In the genomic region with DNA sequence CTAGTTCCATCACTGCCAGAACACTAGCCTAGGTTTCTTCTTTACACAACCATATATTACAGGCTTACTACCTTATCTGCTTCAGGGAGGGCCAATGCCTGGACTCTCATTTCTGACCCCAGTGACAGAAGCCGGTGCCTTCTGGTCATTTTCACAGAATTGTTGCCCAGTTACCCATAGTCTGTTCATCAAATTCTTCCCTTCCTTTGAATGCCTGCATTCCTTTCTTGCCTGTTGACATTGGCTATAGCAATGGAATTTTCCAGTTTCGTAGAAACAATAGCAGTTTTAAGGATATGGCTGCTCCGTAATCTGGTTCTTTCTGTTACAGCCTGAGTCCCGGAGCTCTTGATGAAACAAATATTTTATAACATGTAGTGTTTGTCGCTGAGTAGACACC, we compare ENCODE assay signal across 31 cellular contexts. TPM values are rescaled to one million over a fixed set of nuclear protein-coding genes. Genes with fewer than 3 reads are reported as not detected.
A peak's percentile ranks its signal among the peaks of the same experiment; 100 is the strongest.
DNase-seq lines count a peak whose midpoint lies in the region; ATAC-seq, FAIRE-seq and TF ChIP-seq lines count a peak whose summit lies in the region.
"Had no signal": no experiment of that assay in that cellular context is flagged by ENCODE, and none has a peak within 500 bp of the region (broad histone marks: within the 10 kb centered on the region; RNA-seq: fewer than 3 reads in every experiment).

No MANE protein-coding gene starts in this region.

- H3K27ac ChIP-seq in HepG2 (ENCODE audit: extremely low read length, insufficient read depth, low read length) = no peak overlapping the region
- H3K27ac ChIP-seq in right lobe of liver = no peak overlapping the region
- no peak overlapping the region for H3K27ac ChIP-seq in A673 (ENCODE audit: low read depth, low read length, poor library complexity, severe bottlenecking)
- H3K27ac ChIP-seq: breast epithelium, left lung, stomach, upper lobe of right lung had no signal

- H3K9ac ChIP-seq in HepG2 (ENCODE audit: insufficient read depth, low read depth, low read length) = no peak overlapping the region

- no TSS peak for BruUV-seq in HepG2 (replicated peaks; lab: Mats Ljungman, UMichigan)
- BruUV-seq in A673 (replicated peaks; lab: Mats Ljungman, UMichigan) = no TSS peak

- H3K4me1 ChIP-seq in HepG2 (ENCODE audit: insufficient read depth, low read length) = peaks cover 23% of the 10 kb centered on the region
- H3K4me1 ChIP-seq in right lobe of liver = no peaks in the 10 kb centered on the region
- H3K4me1 ChIP-seq in A673 (ENCODE audit: insufficient read depth, low read length, poor library complexity, severe bottlenecking) = peaks cover 5% of the 10 kb centered on the region
- H3K4me1 ChIP-seq: breast epithelium, left lung had no signal

- H3K4me1 Mint-ChIP-seq in mesothelial cell of epicardium = peaks cover 8% of the 10 kb centered on the region

- FAIRE-seq in HepG2 (lab: Jason Lieb, UNC) = no peak

- 8% methylated on average over 5 of the region's 5 CpGs for WGBS in HepG2 (ENCODE audit: low lambda C conversion rate)
- 78% methylated on average over 5 of the region's 5 CpGs for WGBS in right lobe of liver (ENCODE audit: insufficient coverage, low coverage, low lambda C conversion rate, missing lambda C conversion rate)

- intact Hi-C loops in HepG2 (cut with micrococcal nuclease; ENCODE audit: unreplicated experiment) (loop anchor here (10.0 kb wide), 1 partner anchor 241 kb away; no protein-coding TSS in a partner anchor), right lobe of liver (cut with DNase I) (no loop called here), head of caudate nucleus (cut with DNase I) (no loop called here), A673 (cut with micrococcal nuclease; ENCODE audit: unreplicated experiment) (no loop called here)

- in situ Hi-C loops in HepG2 (cut with HindIII; ENCODE audit: extremely low pct_ligation_motif_present, low pct_unique_long_range_greater_than_20kb) = loop anchor here (10.0 kb wide), 1 partner anchor 251 kb away; no protein-coding TSS in a partner anchor

- H2AFZ ChIP-seq in HepG2 (ENCODE audit: low read length) = no peak overlapping the region

- H3K27me3 Mint-ChIP-seq in mesothelial cell of epicardium (ENCODE audit: low read depth) = no peaks in the 10 kb centered on the region
- H3K27me3 Mint-ChIP-seq: activated naive CD8-positive, alpha-beta T cell treated with anti-CD3 and anti-CD28 coated beads, Interleukin-2, amount 50 U/mL, for 24 hours; T-cell had no signal

- H3K27ac Mint-ChIP-seq in mesothelial cell of epicardium = peak overlapping the region; percentile 42
- H3K27ac Mint-ChIP-seq: activated CD8-positive, alpha-beta T cell treated with anti-CD3 and anti-CD28 coated beads, Interleukin-2, amount 10 ng/mL, durations not matched to agents 7 days and 5 days; activated naive CD8-positive, alpha-beta T cell treated with anti-CD3 and anti-CD28 coated beads, Interleukin-2, amount 50 U/mL, for 24 hours; dendritic cell treated with granulocyte-macrophage colony-stimulating factor and Interleukin-4, amounts not matched to agents 40 ng/mL and 50 ng/mL, for 4 days; natural killer cell; T-cell had no signal

- peak; percentile 47 for DNase-seq in HepG2 (ENCODE audit: low spot score)
- no peak for DNase-seq in right lobe of liver
- DNase-seq in dermis microvascular lymphatic vessel endothelial cell (ENCODE audit: low read depth in 2 of 2) = peak; percentile 83 to 90
- no peak for DNase-seq in mesothelial cell of epicardium (ENCODE audit: low spot score in 2 of 2, unreplicated experiment in 2 of 2)
- DNase-seq in head of caudate nucleus = no peak
- DNase-seq in A673 (ENCODE audit: low spot score) = no peak
- DNase-seq: 8988T; activated CD8-positive, alpha-beta T cell treated with anti-CD3 and anti-CD28 coated beads, Interleukin-2, amount 10 ng/mL, durations not matched to agents 7 days and 5 days; activated effector memory CD4-positive, alpha-beta T cell treated with Interleukin-2 at 50 U/mL for 16 hours; activated naive CD8-positive, alpha-beta T cell treated with anti-CD3 and anti-CD28 coated beads, Interleukin-2, amount 50 U/mL, for 24 hours; activated T-cell treated with anti-CD3 and anti-CD28 coated beads for 4 hours; BE2C; DMS79; HCEC 1CT; immature natural killer cell; Kasumi-1; left lung; natural killer cell; NCI-H1694; NCI-H2171 treated with DMSO at 0.1 percent for 48 hours; NCI-H524 treated with DMSO at 0.1 percent for 48 hours; posterior cingulate gyrus; SIG-M5; stomach; T-cell; upper lobe of right lung had no signal

- peak in 1 of 2 experiments; percentile 7; a peak in 1 of 4 replicates for TF ChIP-seq EP300 in HepG2 (IDR thresholded peaks at IDR 0.05; ENCODE audit: low read depth in 2 of 2, low read length in 2 of 2)
- no peak for TF ChIP-seq EP300 in HepG2 (CRISPR knock-in tag; IDR thresholded peaks at IDR 0.05; ENCODE audit: borderline replicate concordance)

- POLR2A ChIA-PET in HepG2 (lab: Yijun Ruan, JAX) = no interaction called here
- POLR2A ChIA-PET in A673 (lab: Charles Lee; ENCODE audit: low non-redundant PET) = no interaction called here

- no peaks in the 10 kb centered on the region for H3K9me3 Mint-ChIP-seq in mesothelial cell of epicardium
- H3K9me3 Mint-ChIP-seq: activated naive CD8-positive, alpha-beta T cell treated with anti-CD3 and anti-CD28 coated beads, Interleukin-2, amount 50 U/mL, for 24 hours; dendritic cell treated with granulocyte-macrophage colony-stimulating factor and Interleukin-4, amounts not matched to agents 40 ng/mL and 50 ng/mL, for 4 days; natural killer cell; T-cell had no signal

- no peak for TF ChIP-seq RAD21 in HepG2 (CRISPR knock-in tag; IDR thresholded peaks at IDR 0.05)

- H4K20me1 ChIP-seq in HepG2 (ENCODE audit: insufficient read depth, low read length) = no peaks in the 10 kb centered on the region

- CTCF ChIA-PET in HepG2 (lab: Yijun Ruan, JAX; ENCODE audit: low intra/inter-chr PET ratio, low total read pairs) = no interaction called here
- CTCF ChIA-PET in A673 (lab: Charles Lee) = no interaction called here

- H3K36me3 Mint-ChIP-seq in mesothelial cell of epicardium = no peaks in the 10 kb centered on the region
- H3K36me3 Mint-ChIP-seq: immature natural killer cell, natural killer cell, T-cell had no signal

- H3K36me3 ChIP-seq in HepG2 (replicated peaks in 1 of 2; ENCODE audit: control insufficient read depth in 1 of 2, insufficient read depth in 2 of 2, low read length in 2 of 2) (no peaks in the 10 kb centered on the region), right lobe of liver (no peaks in the 10 kb centered on the region), A673 (ENCODE audit: insufficient read depth, low read length, poor library complexity, severe bottlenecking) (no peaks in the 10 kb centered on the region)
- H3K36me3 ChIP-seq: BE2C, breast epithelium, left lung, stomach, upper lobe of right lung had no signal

- ATAC-seq in HepG2 (peak; percentile 72), right lobe of liver (no peak), HG02798 (IDR thresholded peaks at IDR 0.05; ENCODE audit: poor library complexity, unreplicated experiment) (no peak), GM18858 (IDR thresholded peaks at IDR 0.05; ENCODE audit: unreplicated experiment) (no peak)
- ATAC-seq: activated CD8-positive, alpha-beta T cell treated with anti-CD3 and anti-CD28 coated beads, Interleukin-2, amount 10 ng/mL, durations not matched to agents 7 days and 5 days; activated naive CD8-positive, alpha-beta T cell treated with anti-CD3 and anti-CD28 coated beads, Interleukin-2, amount 50 U/mL, for 24 hours; left lung; natural killer cell; Panc1; T-cell; upper lobe of right lung had no signal

- H3K4me3 ChIP-seq in HepG2 (replicated peaks in 1 of 3; ENCODE audit: insufficient read depth in 1 of 3, low read depth in 2 of 3, low read length in 3 of 3) (0 out of 6 replicates have a peak overlapping the region, but pooled peaks of 1 of the 3 experiments have one; percentile 8), right lobe of liver (no peak overlapping the region), A673 (ENCODE audit: low read depth, low read length, poor library complexity, severe bottlenecking) (no peak overlapping the region)
- H3K4me3 ChIP-seq: breast epithelium, left lung, stomach, upper lobe of right lung had no signal

- no peaks in the 10 kb centered on the region for H3K79me2 ChIP-seq in HepG2 (ENCODE audit: insufficient read depth, low read length)

- H3K4me3 Mint-ChIP-seq in mesothelial cell of epicardium = no peak overlapping the region
- H3K4me3 Mint-ChIP-seq: activated CD8-positive, alpha-beta T cell treated with anti-CD3 and anti-CD28 coated beads, Interleukin-2, amount 10 ng/mL, durations not matched to agents 7 days and 5 days; activated naive CD8-positive, alpha-beta T cell treated with anti-CD3 and anti-CD28 coated beads, Interleukin-2, amount 50 U/mL, for 24 hours; dendritic cell treated with granulocyte-macrophage colony-stimulating factor and Interleukin-4, amounts not matched to agents 40 ng/mL and 50 ng/mL, for 4 days; immature natural killer cell; natural killer cell; T-cell had no signal

- H3K9me3 ChIP-seq in HepG2 (ENCODE audit: low read length) (no peaks in the 10 kb centered on the region), right lobe of liver (no peaks in the 10 kb centered on the region), A673 (ENCODE audit: low read depth, low read length, poor library complexity, severe bottlenecking) (no peaks in the 10 kb centered on the region)
- H3K9me3 ChIP-seq: BE2C, breast epithelium, left lung, stomach, upper lobe of right lung had no signal

- no peaks in the 10 kb centered on the region for H3K27me3 ChIP-seq in HepG2 (ENCODE audit: control insufficient read depth in 1 of 2, insufficient read depth in 2 of 2, low read length in 2 of 2)
- H3K27me3 ChIP-seq in right lobe of liver = no peaks in the 10 kb centered on the region
- no peaks in the 10 kb centered on the region for H3K27me3 ChIP-seq in A673 (replicated peaks; ENCODE audit: insufficient read depth, low read depth, low read length, poor library complexity)
- H3K27me3 ChIP-seq: BE2C, breast epithelium, left lung, stomach, upper lobe of right lung had no signal

- H3K4me2 ChIP-seq in HepG2 (ENCODE audit: low read depth, low read length) = peak overlapping the region; percentile 36

- no peak for TF ChIP-seq POLR2A in HepG2 (IDR thresholded peaks at IDR 0.05; ENCODE audit: insufficient read depth in 1 of 2, low read depth in 2 of 2, low read length in 2 of 2)
- TF ChIP-seq POLR2A in right lobe of liver (IDR thresholded peaks at IDR 0.05) = no peak

- TF ChIP-seq CTCF in HepG2 (CRISPR knock-in tag; IDR thresholded peaks at IDR 0.05) = no peak
- TF ChIP-seq CTCF in right lobe of liver (IDR thresholded peaks at IDR 0.05) = no peak
- no peak for TF ChIP-seq CTCF in mesothelial cell of epicardium (IDR thresholded peaks at IDR 0.05; ENCODE audit: unreplicated experiment)
- no peak for TF ChIP-seq CTCF in A673 (conservative IDR thresholded peaks at IDR 0.05; ENCODE audit: low read depth, low read length)

RNA-seq across cellular contexts. Expression of gene LCLAT1, which starts 13.1 kb away (rescaled TPM):
- 25.3 and 28.0 TPM in 2 replicates for total RNA-seq in HepG2 (2016; rRNA removed; fragmentation: Illumina TruSeq; extraction: Trizol)
- 80.7 and 82.8 TPM in 2 replicates for total RNA-seq in HepG2 (2016; cell fraction: cytosol; rRNA removed; fragmentation: Illumina TruSeq; extraction: Trizol; ENCODE audit: low read depth)
- 19.9 and 24.2 TPM in 2 replicates for total RNA-seq in HepG2 (2016; cell fraction: insoluble cytoplasmic fraction; rRNA removed; fragmentation: Illumina TruSeq; extraction: Trizol)
- 18.5 and 22.8 TPM in 2 replicates for total RNA-seq in HepG2 (2016; cell fraction: membrane; rRNA removed; fragmentation: Illumina TruSeq; extraction: Trizol)
- 34.7 and 44.8 TPM in 2 replicates for total RNA-seq in HepG2 (2016; cell fraction: nucleus; rRNA removed; fragmentation: Illumina TruSeq; extraction: Trizol)
- 13.5 and 18.0 TPM in 2 replicates for polyA plus RNA-seq in HepG2 (2011; rRNA removed)
- polyA plus RNA-seq in HepG2 (2011; cell fraction: cytosol; rRNA removed) = 9.8 and 13.3 TPM in 2 replicates
- polyA plus RNA-seq in HepG2 (2011; cell fraction: nucleus; rRNA removed) = 6.6 and 8.6 TPM in 2 replicates
- 6.9 and 8.2 TPM in 2 replicates for polyA plus RNA-seq in HepG2 (2012)
- 0.61 and 0.95 TPM in 2 replicates for polyA plus RNA-seq in HepG2 (2016; cell fraction: cytosol; fragmentation: Illumina TruSeq; extraction: Trizol; ENCODE audit: low read depth)
- 9.0 and 9.3 TPM in 2 replicates for polyA plus RNA-seq in HepG2 (2016; cell fraction: insoluble cytoplasmic fraction; fragmentation: Illumina TruSeq; extraction: Trizol; ENCODE audit: low read depth)
- 1.7 and 2.1 TPM in 2 replicates for polyA plus RNA-seq in HepG2 (2016; cell fraction: membrane; fragmentation: Illumina TruSeq; extraction: Trizol; ENCODE audit: low read depth)
- polyA plus RNA-seq in HepG2 (2016; cell fraction: nucleus; fragmentation: Illumina TruSeq; extraction: Trizol; ENCODE audit: insufficient read depth, low read depth) = 17.9 and 20.3 TPM in 2 replicates
- polyA minus RNA-seq in HepG2 (2011; rRNA and poly(A)+ RNA removed; ENCODE audit: low replicate concordance) = 32.9 and 35.0 TPM in 2 replicates
- polyA minus RNA-seq in HepG2 (2011; cell fraction: cytosol; rRNA and poly(A)+ RNA removed) = 31.9 and 43.3 TPM in 2 replicates
- 48.0 and 49.5 TPM in 2 replicates for polyA minus RNA-seq in HepG2 (2011; cell fraction: nucleus; rRNA and poly(A)+ RNA removed)
- 10 to 100 TPM; 11.1 to 14.0 (median 12.0) TPM for total RNA-seq in right lobe of liver
- 10.1 and 12.8 TPM in 2 replicates for total RNA-seq in dermis microvascular lymphatic vessel endothelial cell
- total RNA-seq in mesothelial cell of epicardium = 19.6 to 23.2 TPM (median 21.2 TPM) in 3 replicates
- 31.7 and 35.3 TPM in 2 replicates for total RNA-seq in A673 (2021)

Comparison
In these comparisons a context has a peak if more than half of its experiments do, and no peak if none do; other contexts are left out.
1. DNase-seq: peak in HepG2 (single experiment) and dermis microvascular lymphatic vessel endothelial cell (2 of 2); none in right lobe of liver (0 of 3), mesothelial cell of epicardium (0 of 2), head of caudate nucleus (0 of 42) and A673 (single experiment).